Comparison of ENCODE assay signal across 1 cellular context in the genomic region with DNA sequence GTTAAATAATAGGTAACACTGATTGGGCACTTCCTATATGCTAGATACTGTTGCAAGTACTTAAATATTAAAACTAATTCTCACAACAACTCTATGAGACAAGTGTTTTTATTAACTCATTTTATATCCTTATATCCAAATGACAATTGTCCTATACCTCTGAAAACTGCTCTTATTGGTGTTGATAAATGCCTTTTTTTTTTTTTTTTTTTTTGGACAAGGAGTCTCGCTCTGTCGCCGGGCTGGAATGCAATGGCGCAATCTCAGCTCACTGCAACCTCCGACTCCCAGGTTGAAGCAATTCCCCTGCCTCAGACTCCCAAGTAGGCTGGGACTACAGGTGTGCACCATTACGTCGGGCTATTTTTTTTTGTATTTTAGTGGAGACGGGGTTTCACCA.
TF ChIP-seq lines count a peak whose summit lies in the region.

No MANE protein-coding gene starts in this region.

TF ChIP-seq in IMR-90, 13 proteins besides CTCF, POLR2A, EP300 and RAD21:
- TF ChIP-seq CEBPB (IDR thresholded peaks at IDR 0.05; ENCODE audit: low read depth, low read length) (peak; percentile 90), MAZ (IDR thresholded peaks at IDR 0.05; ENCODE audit: borderline replicate concordance, low read depth, low read length) (no peak)
TF ChIP-seq in IMR-90: peak in this region for 1.
